Comparison of ENCODE assay signal across 18 cellular contexts in genomic region chr19:6613711-6614110, GRCh38. TPM values are rescaled to one million over a fixed set of nuclear protein-coding genes. Genes with fewer than 3 reads are reported as not detected.
A peak's percentile ranks its signal among the peaks of the same experiment; 100 is the strongest.
DNase-seq lines count a peak whose midpoint lies in the region; ATAC-seq, FAIRE-seq and TF ChIP-seq lines count a peak whose summit lies in the region.
"Had no signal": no experiment of that assay in that cellular context is flagged by ENCODE, and none has a peak within 500 bp of the region (broad histone marks: within the 10 kb centered on the region; RNA-seq: fewer than 3 reads in every experiment).

No MANE protein-coding gene starts in this region.

- peak overlapping the region; percentile 8 for H3K27ac Mint-ChIP-seq in T-helper 2 cell treated with Interferon-gamma antibody and Interleukin-4, amounts not matched to agents 5 μg/mL and 100 μg/mL, for 36 hours
- H3K27ac Mint-ChIP-seq: activated naive CD8-positive, alpha-beta T cell treated with anti-CD3 and anti-CD28 coated beads, Interleukin-2, amount 10 ng/mL, durations not matched to agents 7 days and 5 days; nephron had no signal

- FAIRE-seq in GM12891 (lab: Jason Lieb, UNC) = no peak
- FAIRE-seq: D721Med, H54 had no signal

- peak; percentile 69 to 71 for ATAC-seq in activated CD4-positive, CD25-positive, alpha-beta regulatory T cell treated with anti-CD3 and anti-CD28 coated beads, Interleukin-2, amount 50 U/mL, for 24 hours
- no peak for ATAC-seq in GM18505 (IDR thresholded peaks at IDR 0.05; ENCODE audit: unreplicated experiment)
- ATAC-seq: left lung had no signal

- DNase-seq in activated CD4-positive, CD25-positive, alpha-beta regulatory T cell treated with anti-CD3 and anti-CD28 coated beads, Interleukin-2, amount 50 U/mL, for 72 hours = no peak
- DNase-seq in GM12891 (ENCODE audit: insufficient read length, low spot score) = no peak
- peak; percentile 38 for DNase-seq in T-helper 2 cell treated with Interferon-gamma antibody and Interleukin-4, amounts not matched to agents 5 μg/mL and 100 μg/mL, for 36 hours (ENCODE audit: low spot score)
- DNase-seq in fibroblast of mammary gland (ENCODE audit: low read depth) = peak; percentile 74
- DNase-seq in DMS 273 treated with DMSO at 0.1 percent for 48 hours (lab: John Stamatoyannopoulos, UW) = no peak
- no peak for DNase-seq in GM10248 (ENCODE audit: extremely low spot score)
- DNase-seq: activated naive CD8-positive, alpha-beta T cell treated with anti-CD3 and anti-CD28 coated beads, Interleukin-2, amount 10 ng/mL, durations not matched to agents 7 days and 5 days; cortex of kidney; left lung; NCI-H1048; NCI-H524 treated with DMSO at 0.1 percent for 48 hours; upper lobe of left lung had no signal

- H3K4me3 ChIP-seq in fibroblast of mammary gland (ENCODE audit: control insufficient read depth, low read depth, low read length) = no peak overlapping the region
- H3K4me3 ChIP-seq: left lung, SJSA1, upper lobe of left lung had no signal

- peaks cover 22% of the 10 kb centered on the region for H3K4me1 Mint-ChIP-seq in T-helper 2 cell treated with Interferon-gamma antibody and Interleukin-4, amounts not matched to agents 5 μg/mL and 100 μg/mL, for 36 hours (ENCODE audit: low read depth)

- TF ChIP-seq POLR2A in GM12891 (IDR thresholded peaks at IDR 0.05; ENCODE audit: low read depth, low read length) (no peak), GM18505 (IDR thresholded peaks at IDR 0.05; ENCODE audit: borderline replicate concordance, extremely low read depth, insufficient read depth, insufficient read length) (no peak)

- TF ChIP-seq CTCF in fibroblast of mammary gland (conservative IDR thresholded peaks at IDR 0.05; ENCODE audit: control insufficient read depth, insufficient read depth, low read depth, low read length) (no peak), GM10248 (IDR thresholded peaks at IDR 0.05; ENCODE audit: control extremely low read depth, extremely low read depth, low read depth, missing control alignments) (no peak)

- peaks cover 3% of the 10 kb centered on the region for H3K27me3 Mint-ChIP-seq in T-helper 2 cell treated with Interferon-gamma antibody and Interleukin-4, amounts not matched to agents 5 μg/mL and 100 μg/mL, for 36 hours (ENCODE audit: low read depth)

- POLR2A ChIA-PET in GM10248 (lab: Yijun Ruan, JAX) = no interaction called here

- H3K9me3 Mint-ChIP-seq in T-helper 2 cell treated with Interferon-gamma antibody and Interleukin-4, amounts not matched to agents 5 μg/mL and 100 μg/mL, for 36 hours = peaks cover 17% of the 10 kb centered on the region

- H3K4me3 Mint-ChIP-seq in T-helper 2 cell treated with Interferon-gamma antibody and Interleukin-4, amounts not matched to agents 5 μg/mL and 100 μg/mL, for 36 hours = no peak overlapping the region
- H3K4me3 Mint-ChIP-seq: activated naive CD8-positive, alpha-beta T cell treated with anti-CD3 and anti-CD28 coated beads, Interleukin-2, amount 10 ng/mL, durations not matched to agents 7 days and 5 days; nephron had no signal

- H3K36me3 Mint-ChIP-seq in T-helper 2 cell treated with Interferon-gamma antibody and Interleukin-4, amounts not matched to agents 5 μg/mL and 100 μg/mL, for 36 hours (ENCODE audit: low read depth) = peaks cover 8% of the 10 kb centered on the region
- H3K36me3 Mint-ChIP-seq: activated naive CD8-positive, alpha-beta T cell treated with anti-CD3 and anti-CD28 coated beads, Interleukin-2, amount 10 ng/mL, durations not matched to agents 7 days and 5 days had no signal

- CTCF ChIA-PET in GM10248 (lab: Yijun Ruan, JAX) = interaction anchor here (1.0 to 1.9 kb wide), 7 partner anchors 8 to 97 kb away, joined by 3 to 5 read pairs (median 3); no protein-coding TSS in a partner anchor

TF ChIP-seq in GM12891, 5 proteins besides CTCF, POLR2A, EP300 and RAD21:
- TF ChIP-seq POLR2AphosphoS5 (IDR thresholded peaks at IDR 0.05; ENCODE audit: low read depth, low read length) = no peak
- no peak for TF ChIP-seq TAF1 (IDR thresholded peaks at IDR 0.05; ENCODE audit: low read depth, low read length)
- TF ChIP-seq POU2F2 (IDR thresholded peaks at IDR 0.05; ENCODE audit: low read depth, low read length) = no peak
- TF ChIP-seq PAX5 (IDR thresholded peaks at IDR 0.05; ENCODE audit: insufficient read depth, low read length, severe bottlenecking) = no peak
- peak; percentile 9; the same call in 1 of the 2 replicates for TF ChIP-seq SPI1 (IDR thresholded peaks at IDR 0.05; ENCODE audit: low read depth, low read length)
TF ChIP-seq in GM12891: peak in this region for 1.

RNA-seq across cellular contexts. Expression of gene CD70, which starts 22.8 kb away (rescaled TPM):
- polyA plus RNA-seq in GM12891 (2012; ENCODE audit: low read depth, missing spikeins) = 243 TPM

RNA-seq across cellular contexts. Expression of gene TNFSF14, which starts 56.2 kb away (rescaled TPM):
- 6.6 TPM for polyA plus RNA-seq in GM12891 (2012; ENCODE audit: low read depth, missing spikeins)

Comparison
In these comparisons a context has a peak if more than half of its experiments do, and no peak if none do; other contexts are left out.
1. DNase-seq: peak in T-helper 2 cell treated with Interferon-gamma antibody and Interleukin-4, amounts not matched to agents 5 μg/mL and 100 μg/mL, for 36 hours (single experiment) and fibroblast of mammary gland (single experiment); none in activated CD4-positive, CD25-positive, alpha-beta regulatory T cell treated with anti-CD3 and anti-CD28 coated beads, Interleukin-2, amount 50 U/mL, for 72 hours (single experiment), GM12891 (single experiment), DMS 273 treated with DMSO at 0.1 percent for 48 hours (single experiment) and GM10248 (single experiment).